9 cellular contexts compared by ENCODE assay signal in the genomic region with DNA sequence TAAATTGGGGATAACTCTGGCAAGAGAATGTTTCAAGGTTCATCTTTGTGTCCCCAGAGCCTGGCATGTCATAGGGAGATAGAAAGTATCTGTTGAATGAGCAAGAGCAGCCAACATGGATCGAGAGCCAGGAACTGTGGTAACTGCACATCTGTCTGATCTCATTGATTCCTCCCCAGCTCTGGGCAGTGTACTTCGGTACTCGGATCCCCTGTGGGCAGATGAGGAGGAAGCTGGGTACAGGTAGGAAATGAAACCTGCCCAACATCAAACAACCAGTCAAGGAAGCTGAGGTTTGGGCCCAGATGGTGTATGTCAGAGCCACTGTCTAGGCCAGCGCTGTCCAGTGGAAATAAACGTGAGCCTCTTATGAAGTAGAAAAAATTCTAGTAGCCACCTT.
DNase-seq lines count a peak whose midpoint lies in the region; ATAC-seq and TF ChIP-seq lines count a peak whose summit lies in the region.
"Had no signal": no experiment of that assay in that cellular context is flagged by ENCODE, and none has a peak within 500 bp of the region (broad histone marks: within the 10 kb centered on the region; RNA-seq: fewer than 3 reads in every experiment).

No MANE protein-coding gene starts in this region.

- H3K27ac ChIP-seq in left ventricle myocardium inferior (replicated peaks), result peak overlapping the region; percentile 81
- H3K27ac ChIP-seq: BLaER1 treated with 17β-estradiol and CSF1 and Interleukin-3, amounts not matched to agents 10 nM and 100 nM had no signal

- intact Hi-C loops in left ventricle myocardium inferior (cut with micrococcal nuclease) (no loop called here), cardiac septum (cut with DNase I) (loop anchor here (5.0 kb wide), 1 partner anchor 83 kb away; no protein-coding TSS in a partner anchor)

- no peak for TF ChIP-seq CTCF in left ventricle myocardium inferior (IDR thresholded peaks at IDR 0.05; ENCODE audit: borderline replicate concordance)
- no peak for TF ChIP-seq CTCF in type B pancreatic cell (conservative IDR thresholded peaks at IDR 0.05)

- H3K27ac Mint-ChIP-seq in central memory CD8-positive, alpha-beta T cell (ENCODE audit: low read depth), result no peak overlapping the region
- peak overlapping the region; percentile 13 for H3K27ac Mint-ChIP-seq in type B pancreatic cell

- ATAC-seq in HG03175 (IDR thresholded peaks at IDR 0.05; ENCODE audit: unreplicated experiment), result peak; percentile 59
- peak; percentile 61 for ATAC-seq in central memory CD8-positive, alpha-beta T cell (replicated peaks; ENCODE audit: extremely low read depth, poor library complexity, severe bottlenecking)

- peak overlapping the region; percentile 27 for H3K4me3 ChIP-seq in left ventricle myocardium inferior
- H3K4me3 ChIP-seq: BLaER1 treated with 17β-estradiol and CSF1 and Interleukin-3, amounts not matched to agents 10 nM and 100 nM had no signal

- H3K27me3 ChIP-seq in left ventricle myocardium inferior (ENCODE audit: low read depth), result no peaks in the 10 kb centered on the region
- H3K27me3 ChIP-seq: BLaER1 treated with 17β-estradiol and CSF1 and Interleukin-3, amounts not matched to agents 10 nM and 100 nM had no signal

- peaks cover 100% of the 10 kb centered on the region for H3K4me1 ChIP-seq in left ventricle myocardium inferior

- H3K27me3 Mint-ChIP-seq in central memory CD8-positive, alpha-beta T cell, result no peaks in the 10 kb centered on the region
- H3K27me3 Mint-ChIP-seq in type B pancreatic cell, result peaks cover 3% of the 10 kb centered on the region

- H3K9me3 ChIP-seq in left ventricle myocardium inferior (replicated peaks), result no peaks in the 10 kb centered on the region
- H3K9me3 ChIP-seq: BLaER1 treated with 17β-estradiol and CSF1 and Interleukin-3, amounts not matched to agents 10 nM and 100 nM had no signal

- no peaks in the 10 kb centered on the region for H3K36me3 Mint-ChIP-seq in central memory CD8-positive, alpha-beta T cell (ENCODE audit: insufficient read depth)
- no peaks in the 10 kb centered on the region for H3K36me3 Mint-ChIP-seq in type B pancreatic cell

- peaks cover 59% of the 10 kb centered on the region for H3K4me1 Mint-ChIP-seq in central memory CD8-positive, alpha-beta T cell
- peaks cover 53% of the 10 kb centered on the region for H3K4me1 Mint-ChIP-seq in type B pancreatic cell (ENCODE audit: unreplicated experiment)

- no peaks in the 10 kb centered on the region for H3K36me3 ChIP-seq in left ventricle myocardium inferior
- H3K36me3 ChIP-seq: BLaER1 treated with 17β-estradiol and CSF1 and Interleukin-3, amounts not matched to agents 10 nM and 100 nM had no signal

- DNase-seq in left ventricle myocardium inferior (no peak), cardiac septum (ENCODE audit: low spot score) (no peak), type B pancreatic cell (ENCODE audit: extremely low spot score, unreplicated experiment) (no peak), SKM-1 (lab: John Stamatoyannopoulos, UW; ENCODE audit: unreplicated experiment) (no peak), NOMO-1 (lab: John Stamatoyannopoulos, UW; ENCODE audit: unreplicated experiment in 2 of 2) (no peak), dedifferentiated amniotic fluid mesenchymal stem cell (ENCODE audit: extremely low spot score) (no peak)
- DNase-seq in central memory CD8-positive, alpha-beta T cell (ENCODE audit: low spot score in 2 of 2), result no peak

- H3K9me3 Mint-ChIP-seq in central memory CD8-positive, alpha-beta T cell, result no peaks in the 10 kb centered on the region
- H3K9me3 Mint-ChIP-seq in type B pancreatic cell, result no peaks in the 10 kb centered on the region

- H3K4me3 Mint-ChIP-seq in central memory CD8-positive, alpha-beta T cell, result peak overlapping the region; percentile 19
- H3K4me3 Mint-ChIP-seq in type B pancreatic cell, result no peak overlapping the region
